ENCODE assay signal across 9 cellular contexts in the genomic region with DNA sequence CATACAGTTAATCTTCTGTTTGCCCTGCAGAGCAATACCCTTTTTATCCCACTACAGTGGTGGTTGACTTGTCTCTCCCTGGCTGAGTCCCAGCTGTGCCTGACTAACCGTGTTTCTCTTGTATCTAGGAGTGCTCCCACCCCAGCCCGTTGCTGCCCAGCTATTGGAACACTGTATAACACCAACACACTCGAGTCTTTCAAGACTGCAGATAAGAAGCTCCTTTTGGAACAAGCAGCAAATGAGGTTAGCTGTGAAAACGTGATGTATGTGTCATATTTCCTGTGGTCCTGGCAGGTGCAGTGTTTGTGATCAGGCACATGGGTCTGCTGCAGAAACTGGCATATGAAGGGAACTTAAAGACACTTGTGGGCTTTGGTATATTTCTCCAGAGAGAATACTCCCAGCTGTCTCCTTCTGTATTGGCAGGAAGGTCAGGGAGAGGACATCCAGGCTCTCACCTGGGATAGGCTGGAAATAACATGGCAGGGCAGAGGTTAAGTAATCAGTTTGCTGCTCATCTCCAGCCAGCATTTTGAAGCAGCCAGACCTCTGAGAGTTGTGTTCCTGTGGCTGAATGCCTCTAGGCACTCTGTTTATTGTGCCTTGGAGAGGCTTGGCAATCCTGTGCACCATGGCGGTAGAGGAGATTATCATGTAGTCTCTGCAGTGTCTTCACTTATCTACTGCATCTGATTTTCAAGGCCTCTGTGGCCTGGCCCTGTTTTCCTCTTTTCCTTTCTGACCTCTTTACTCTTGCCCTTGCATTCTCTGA. TPM values are rescaled to one million over a fixed set of nuclear protein-coding genes. Genes with fewer than 3 reads are reported as not detected.
DNase-seq lines count a peak whose midpoint lies in the region; ATAC-seq and TF ChIP-seq lines count a peak whose summit lies in the region.
"Had no signal": no experiment of that assay in that cellular context is flagged by ENCODE, and none has a peak within 500 bp of the region (broad histone marks: within the 10 kb centered on the region; RNA-seq: fewer than 3 reads in every experiment).

No MANE protein-coding gene starts in this region.

- peaks cover 21% of the 10 kb centered on the region for H3K4me1 Mint-ChIP-seq in CD8-positive, alpha-beta T cell (ENCODE audit: low read depth)

- no peak for TF ChIP-seq CTCF in CD8-positive, alpha-beta T cell (IDR thresholded peaks at IDR 0.05)

- H3K4me1 ChIP-seq in CD8-positive, alpha-beta T cell (ENCODE audit: insufficient read depth, low read length) = peaks cover 7% of the 10 kb centered on the region

- DNase-seq in CD8-positive, alpha-beta T cell = peak in 5 of 7 experiments; percentile 16 to 48 (median 27)
- DNase-seq in activated gamma-delta T cell treated with anti-CD3 and anti-CD28 coated beads, Interleukin-2, amount 50 U/mL, for 16 hours (ENCODE audit: low read depth) = peak; percentile 19
- peak; percentile 33 for DNase-seq in myocyte (ENCODE audit: low read depth)
- no peak for DNase-seq in DMS 273 (lab: John Stamatoyannopoulos, UW; ENCODE audit: unreplicated experiment)
- DNase-seq in COLO829 (ENCODE audit: low spot score) = no peak

- H3K9me3 ChIP-seq in CD8-positive, alpha-beta T cell (ENCODE audit: low read length) = no peaks in the 10 kb centered on the region

- ATAC-seq in CD8-positive, alpha-beta T cell = peak; percentile 80
- ATAC-seq in HG02623 (IDR thresholded peaks at IDR 0.05; ENCODE audit: unreplicated experiment) (peak; percentile 47), HG03280 (IDR thresholded peaks at IDR 0.05; ENCODE audit: unreplicated experiment) (no peak), HG02763 (IDR thresholded peaks at IDR 0.05; ENCODE audit: unreplicated experiment) (no peak)

- peak overlapping the region; percentile 66 for H3K27ac Mint-ChIP-seq in CD8-positive, alpha-beta T cell

- H3K27ac ChIP-seq in CD8-positive, alpha-beta T cell (ENCODE audit: low read depth, low read length) = no peak overlapping the region

- H3K27me3 ChIP-seq in CD8-positive, alpha-beta T cell (ENCODE audit: insufficient read depth, low read length) = no peaks in the 10 kb centered on the region

- POLR2A ChIA-PET in CD8-positive, alpha-beta T cell (lab: Charles Lee) = interaction anchor here (0.6 to 2.0 kb wide), 2 partner anchors 35 to 60 kb away, joined by 3 to 10 read pairs; partner anchors contain the start of gene ATG7

- H3K9me3 Mint-ChIP-seq in CD8-positive, alpha-beta T cell = no peaks in the 10 kb centered on the region
- H3K9me3 Mint-ChIP-seq: natural killer cell treated with Interleukin-12 subunit alpha and Interleukin-12 subunit beta and Interleukin-15 and Interleukin-18, amount 100 ng/mL, for 72 hours had no signal

- peaks cover 81% of the 10 kb centered on the region for H3K36me3 Mint-ChIP-seq in CD8-positive, alpha-beta T cell

- intact Hi-C loops in CD8-positive, alpha-beta T cell (cut with DNase I, micrococcal nuclease) = loop anchor here in 1 of 2 experiments (1.0 kb wide), 1 partner anchor 35 kb away; the partner anchor contains the start of gene ATG7

- H3K4me3 Mint-ChIP-seq in CD8-positive, alpha-beta T cell = no peak overlapping the region
- H3K4me3 Mint-ChIP-seq: natural killer cell treated with Interleukin-12 subunit alpha and Interleukin-12 subunit beta and Interleukin-15 and Interleukin-18, amount 100 ng/mL, for 72 hours had no signal

- no peaks in the 10 kb centered on the region for H3K27me3 Mint-ChIP-seq in CD8-positive, alpha-beta T cell (ENCODE audit: low read depth)
- H3K27me3 Mint-ChIP-seq: natural killer cell treated with Interleukin-12 subunit alpha and Interleukin-12 subunit beta and Interleukin-15 and Interleukin-18, amount 100 ng/mL, for 72 hours had no signal

- peaks cover 16% of the 10 kb centered on the region for H3K36me3 ChIP-seq in CD8-positive, alpha-beta T cell (ENCODE audit: insufficient read depth, low read length)

- CTCF ChIA-PET in CD8-positive, alpha-beta T cell (lab: Charles Lee) = interaction anchor here (1.2 to 1.7 kb wide), 3 partner anchors 16 to 70 kb away, joined by 5 to 7 read pairs (median 5); no protein-coding TSS in a partner anchor

- no peak overlapping the region for H3K4me3 ChIP-seq in CD8-positive, alpha-beta T cell (ENCODE audit: low read depth, low read length)

RNA-seq across cellular contexts. Expression of gene ATG7, which starts 34.8 kb away (rescaled TPM):
- 10 to 100 TPM; 21.3 to 23.8 TPM for total RNA-seq in CD8-positive, alpha-beta T cell
- total RNA-seq in myocyte = 16.8 and 24.3 TPM in 2 replicates
- 19.4 TPM for polyA plus RNA-seq in myocyte (2012)

Comparison
In these comparisons a context has a peak if more than half of its experiments do, and no peak if none do; other contexts are left out.
1. ATAC-seq: peak in CD8-positive, alpha-beta T cell (single experiment) and HG02623 (single experiment); none in HG03280 (single experiment) and HG02763 (single experiment).
2. DNase-seq: peak in CD8-positive, alpha-beta T cell (5 of 7), activated gamma-delta T cell treated with anti-CD3 and anti-CD28 coated beads, Interleukin-2, amount 50 U/mL, for 16 hours (single experiment) and myocyte (single experiment); none in DMS 273 (single experiment) and COLO829 (single experiment).